ENCODE assay signal across 9 cellular contexts in genomic region chr2:200788129-200788718, GRCh38. TPM values are rescaled to one million over a fixed set of nuclear protein-coding genes. Genes with fewer than 3 reads are reported as not detected.
A peak's percentile ranks its signal among the peaks of the same experiment; 100 is the strongest.
DNase-seq lines count a peak whose midpoint lies in the region; ATAC-seq and TF ChIP-seq lines count a peak whose summit lies in the region.
"Had no signal": no experiment of that assay in that cellular context is flagged by ENCODE, and none has a peak within 500 bp of the region (broad histone marks: within the 10 kb centered on the region; RNA-seq: fewer than 3 reads in every experiment).

No MANE protein-coding gene starts in this region.

- H3K27me3 Mint-ChIP-seq in dendritic cell treated with granulocyte-macrophage colony-stimulating factor and Interleukin-4, amounts not matched to agents 40 ng/mL and 50 ng/mL, for 4 days, result no peaks in the 10 kb centered on the region

- H3K36me3 ChIP-seq in IMR-90 (ENCODE audit: control insufficient read depth, insufficient read depth, low read length) (no peaks in the 10 kb centered on the region), mesenchymal stem cell (ENCODE audit: control insufficient read depth in 1 of 2, insufficient read depth in 2 of 2, low read depth in 1 of 2, low read length in 2 of 2) (no peaks in the 10 kb centered on the region)
- H3K36me3 ChIP-seq: WERI-Rb-1 had no signal

- H3K9me1 ChIP-seq in IMR-90 (ENCODE audit: insufficient read depth, low read length), result peaks cover 14% of the 10 kb centered on the region

- peaks cover 0 to 13% of the 10 kb centered on the region in 2 experiments; a peak in 2 of 4 replicates for H3K79me1 ChIP-seq in IMR-90 (ENCODE audit: low read depth in 1 of 2, low read length in 2 of 2)
- no peaks in the 10 kb centered on the region for H3K79me1 ChIP-seq in mesenchymal stem cell (replicated peaks; ENCODE audit: low read length, poor library complexity, severe bottlenecking)

- H3K18ac ChIP-seq in IMR-90 (ENCODE audit: low read depth, low read length) (peak overlapping the region; percentile 62), mesenchymal stem cell (ENCODE audit: low read depth in 1 of 2, low read length in 2 of 2) (peak overlapping the region in 1 of 2 experiments; percentile 3)

- H4K91ac ChIP-seq in IMR-90 (ENCODE audit: insufficient read depth, low read depth, low read length) (peak overlapping the region; percentile 98), mesenchymal stem cell (ENCODE audit: low read length) (no peak overlapping the region)

- H4K20me1 ChIP-seq in IMR-90 (ENCODE audit: insufficient read depth, low read length), result no peaks in the 10 kb centered on the region; the same call in 1 of the 2 replicates

- H2AK9ac ChIP-seq in IMR-90 (replicated peaks; ENCODE audit: low read depth, low read length, poor library complexity), result no peak overlapping the region

- CTCF ChIA-PET in IMR-90 (lab: Yijun Ruan, JAX), result no interaction called here

- H2BK12ac ChIP-seq in mesenchymal stem cell (ENCODE audit: low read length in 2 of 2), result peak overlapping the region; percentile 12 to 43

- no peak for TF ChIP-seq RAD21 in IMR-90 (IDR thresholded peaks at IDR 0.05; ENCODE audit: low read length)

- H2AFZ ChIP-seq in IMR-90 (replicated peaks; ENCODE audit: low read length, poor library complexity) (peak overlapping the region; percentile 71), mesenchymal stem cell (ENCODE audit: low read depth, low read length) (no peak overlapping the region)

- H2BK5ac ChIP-seq in IMR-90 (ENCODE audit: low read depth, low read length, poor library complexity, severe bottlenecking) (peak overlapping the region; percentile 89), mesenchymal stem cell (ENCODE audit: low read depth, low read length, poor library complexity, severe bottlenecking) (no peak overlapping the region)

- ATAC-seq in IMR-90 (ENCODE audit: low read depth) (peak; percentile 36), HG03196 (IDR thresholded peaks at IDR 0.05; ENCODE audit: unreplicated experiment) (no peak), GM18909 (IDR thresholded peaks at IDR 0.05; ENCODE audit: poor library complexity, unreplicated experiment) (no peak)

- H3K4me2 ChIP-seq in IMR-90 (ENCODE audit: low read depth, low read length) (peak overlapping the region; percentile 11; the same call in 1 of the 2 replicates), mesenchymal stem cell (ENCODE audit: low read length, poor library complexity, severe bottlenecking) (no peak overlapping the region)

- no peak overlapping the region for H3K4me3 Mint-ChIP-seq in dendritic cell treated with granulocyte-macrophage colony-stimulating factor and Interleukin-4, amounts not matched to agents 40 ng/mL and 50 ng/mL, for 4 days

- TF ChIP-seq POLR2A in IMR-90 (IDR thresholded peaks at IDR 0.05; ENCODE audit: low read depth, low read length), result 0 out of 2 replicates have a peak, but pooled peaks have one; percentile 16

- POLR2A ChIA-PET in IMR-90 (lab: Charles Lee; ENCODE audit: unreplicated experiment), result no interaction called here

- H4K8ac ChIP-seq in IMR-90 (ENCODE audit: low read depth in 2 of 2, low read length in 2 of 2) (peak overlapping the region; percentile 78 to 92), mesenchymal stem cell (ENCODE audit: low read length) (no peak overlapping the region)

- H2BK120ac ChIP-seq in IMR-90 (ENCODE audit: low read depth, low read length), result peak overlapping the region; percentile 96
- no peak overlapping the region for H2BK120ac ChIP-seq in mesenchymal stem cell (ENCODE audit: low read depth, low read length)

- no peaks in the 10 kb centered on the region for H3K9me3 Mint-ChIP-seq in dendritic cell treated with granulocyte-macrophage colony-stimulating factor and Interleukin-4, amounts not matched to agents 40 ng/mL and 50 ng/mL, for 4 days

- H2BK15ac ChIP-seq in IMR-90 (ENCODE audit: low read depth, low read length) (peak overlapping the region; percentile 87), mesenchymal stem cell (ENCODE audit: low read depth, poor library complexity, severe bottlenecking) (no peak overlapping the region)

- H3K23ac ChIP-seq in IMR-90 (ENCODE audit: low read depth, low read length) (peak overlapping the region; percentile 99), mesenchymal stem cell (ENCODE audit: low read length in 2 of 2) (no peak overlapping the region)

- peak overlapping the region; percentile 97 for H2BK20ac ChIP-seq in IMR-90 (ENCODE audit: low read depth, low read length)

- 97% methylated on average over 3 of the region's 6 CpGs; no CpG with 5 or more reads in 1 of the 2 experiments for WGBS in IMR-90 (ENCODE audit: extremely low coverage in 2 of 2, insufficient read length in 1 of 2), 2 experiments
- WGBS in mesenchymal stem cell, result over 99% methylated on average over 3 of the region's 6 CpGs

- H3K4me1 Mint-ChIP-seq in dendritic cell treated with granulocyte-macrophage colony-stimulating factor and Interleukin-4, amounts not matched to agents 40 ng/mL and 50 ng/mL, for 4 days (ENCODE audit: low read depth), result peaks cover 10% of the 10 kb centered on the region

- H3K4me1 ChIP-seq in IMR-90 (ENCODE audit: control insufficient read depth, insufficient read depth, low read length), result peaks cover 10% of the 10 kb centered on the region
- peaks cover 9% of the 10 kb centered on the region for H3K4me1 ChIP-seq in mesenchymal stem cell (ENCODE audit: control insufficient read depth, insufficient read depth, low read depth, low read length)

- H3K9ac ChIP-seq in IMR-90 (ENCODE audit: low read depth, low read length) (peak overlapping the region; percentile 53; the same call in 1 of the 2 replicates), mesenchymal stem cell (ENCODE audit: low read length) (peak overlapping the region; percentile 55)

- H3K27ac Mint-ChIP-seq in dendritic cell treated with granulocyte-macrophage colony-stimulating factor and Interleukin-4, amounts not matched to agents 40 ng/mL and 50 ng/mL, for 4 days, result peak overlapping the region; percentile 53

- DNase-seq in A172 (ENCODE audit: low spot score) (peak; percentile 49), IMR-90 (peak; percentile 78), mesenchymal stem cell (peak; percentile 69), DMS53 (lab: John Stamatoyannopoulos, UW) (no peak)
- no peak for DNase-seq in stimulated activated CD4-positive, alpha-beta T cell treated with anti-CD3 and anti-CD28 coated beads, Interleukin-15, amount 100 ng/mL, for 24 hours
- DNase-seq: WERI-Rb-1 had no signal

- H3K27ac ChIP-seq in IMR-90 (ENCODE audit: insufficient read depth, low read length) (peak overlapping the region; percentile 88), mesenchymal stem cell (ENCODE audit: low read length, poor library complexity, severe bottlenecking) (no peak overlapping the region)
- H3K27ac ChIP-seq: WERI-Rb-1 had no signal

- peak overlapping the region; percentile 81 for H3K56ac ChIP-seq in IMR-90 (ENCODE audit: extremely low read depth, insufficient read depth, low read length)

- H3K27me3 ChIP-seq in IMR-90 (ENCODE audit: control insufficient read depth, insufficient read depth, low read length), result no peaks in the 10 kb centered on the region
- H3K27me3 ChIP-seq in mesenchymal stem cell (ENCODE audit: control insufficient read depth in 1 of 2, insufficient read depth in 1 of 2, low read length in 2 of 2), result no peaks in the 10 kb centered on the region

- peak overlapping the region; percentile 93 for H4K5ac ChIP-seq in IMR-90 (ENCODE audit: low read depth, low read length)

- peak overlapping the region; percentile 70 for H3K14ac ChIP-seq in IMR-90 (replicated peaks; ENCODE audit: low read depth, low read length)
- H3K14ac ChIP-seq in mesenchymal stem cell (ENCODE audit: low read length in 2 of 2), result no peak overlapping the region

- intact Hi-C loops in IMR-90 (cut with micrococcal nuclease), result no loop called here
- intact Hi-C loops in dendritic cell treated with granulocyte-macrophage colony-stimulating factor and Interleukin-4, amounts not matched to agents 40 ng/mL and 50 ng/mL, for 4 days (cut with micrococcal nuclease), result no loop called here

- H3K4ac ChIP-seq in IMR-90 (ENCODE audit: low read depth, low read length), result peak overlapping the region; percentile 87
- H3K4ac ChIP-seq in mesenchymal stem cell (ENCODE audit: low read depth in 1 of 2, low read length in 2 of 2), result no peak overlapping the region

- TF ChIP-seq CTCF in IMR-90 (conservative IDR thresholded peaks at IDR 0.05; ENCODE audit: low read depth, low read length), result no peak

- H2AK5ac ChIP-seq in IMR-90 (ENCODE audit: low read depth, low read length), result peak overlapping the region; percentile 97
- peak overlapping the region; percentile 29 for H2AK5ac ChIP-seq in mesenchymal stem cell (ENCODE audit: low read length, severe bottlenecking)

- H3K36me3 Mint-ChIP-seq in dendritic cell treated with granulocyte-macrophage colony-stimulating factor and Interleukin-4, amounts not matched to agents 40 ng/mL and 50 ng/mL, for 4 days (ENCODE audit: low read depth), result no peaks in the 10 kb centered on the region

- no peak overlapping the region for H3K4me3 ChIP-seq in IMR-90 (ENCODE audit: insufficient read depth, low read depth, low read length)
- no peak overlapping the region for H3K4me3 ChIP-seq in mesenchymal stem cell (ENCODE audit: insufficient read depth in 1 of 2, low read depth in 1 of 2, low read length in 2 of 2)

- in situ Hi-C loops in IMR-90 (cut with MboI; ENCODE audit: low sequenced_read_pairs), result no loop called here

- dilution Hi-C loops in IMR-90 (cut with HindIII; ENCODE audit: low sequenced_read_pairs, unreplicated experiment), result no loop called here

- H3K9me3 ChIP-seq in IMR-90 (ENCODE audit: control insufficient read depth, insufficient read depth, low read length), result no peaks in the 10 kb centered on the region
- no peaks in the 10 kb centered on the region for H3K9me3 ChIP-seq in mesenchymal stem cell (ENCODE audit: control insufficient read depth, low read length)

- no TSS peak for BruUV-seq in IMR-90 (replicated peaks; lab: Mats Ljungman, UMichigan)

TF ChIP-seq in IMR-90, 13 proteins besides CTCF, POLR2A, EP300 and RAD21:
- 0 out of 2 replicates have a peak, but pooled peaks have one; percentile 12 for TF ChIP-seq FOS (IDR thresholded peaks at IDR 0.05; ENCODE audit: low read depth, low read length)
- no peak for TF ChIP-seq MAFK (IDR thresholded peaks at IDR 0.05; ENCODE audit: low read depth, low read length)

RNA-seq across cellular contexts. Expression of gene BZW1, which starts 23.5 kb away (rescaled TPM):
- 365 and 408 TPM in 2 replicates for total RNA-seq in A172 (2014; rRNA removed; shearing (Covaris generic))
- 268 and 323 TPM in 2 replicates for total RNA-seq in IMR-90 (2012; rRNA removed)
- 187 and 204 TPM in 2 replicates for polyA plus RNA-seq in IMR-90 (2012; rRNA removed)
- 31.6 and 185 TPM in 2 replicates for polyA plus RNA-seq in IMR-90 (2012; cell fraction: cytosol; rRNA removed)
- 11.5 and 146 TPM in 2 replicates for polyA plus RNA-seq in IMR-90 (2012; cell fraction: nucleus; rRNA removed; ENCODE audit: low replicate concordance)
- 154 TPM for polyA plus RNA-seq in mesenchymal stem cell (2013, experiment 1 of 2)
- polyA plus RNA-seq in mesenchymal stem cell (2013, experiment 2 of 2), result 163 TPM

Comparison
In these comparisons a context has a peak if more than half of its experiments do, and no peak if none do; other contexts are left out.
1. DNase-seq: peak in A172 (single experiment), IMR-90 (single experiment) and mesenchymal stem cell (single experiment); none in DMS53 (single experiment) and stimulated activated CD4-positive, alpha-beta T cell treated with anti-CD3 and anti-CD28 coated beads, Interleukin-15, amount 100 ng/mL, for 24 hours (single experiment).